In genomic region chr9:133515615-133516255, GRCh38 we compare ENCODE assay signal across 1 cellular context.
TF ChIP-seq lines count a peak whose summit lies in the region.

No MANE protein-coding gene starts in this region.

TF ChIP-seq in K562, 482 proteins besides CTCF, POLR2A, EP300 and RAD21:
- TF ChIP-seq EGR1 (conservative IDR thresholded peaks at IDR 0.05) (peak; percentile 39; the same call in 1 of the 2 replicates), RFX1 (IDR thresholded peaks at IDR 0.05) (no peak)
